Comparison of ENCODE assay signal across 16 cellular contexts in the genomic region with DNA sequence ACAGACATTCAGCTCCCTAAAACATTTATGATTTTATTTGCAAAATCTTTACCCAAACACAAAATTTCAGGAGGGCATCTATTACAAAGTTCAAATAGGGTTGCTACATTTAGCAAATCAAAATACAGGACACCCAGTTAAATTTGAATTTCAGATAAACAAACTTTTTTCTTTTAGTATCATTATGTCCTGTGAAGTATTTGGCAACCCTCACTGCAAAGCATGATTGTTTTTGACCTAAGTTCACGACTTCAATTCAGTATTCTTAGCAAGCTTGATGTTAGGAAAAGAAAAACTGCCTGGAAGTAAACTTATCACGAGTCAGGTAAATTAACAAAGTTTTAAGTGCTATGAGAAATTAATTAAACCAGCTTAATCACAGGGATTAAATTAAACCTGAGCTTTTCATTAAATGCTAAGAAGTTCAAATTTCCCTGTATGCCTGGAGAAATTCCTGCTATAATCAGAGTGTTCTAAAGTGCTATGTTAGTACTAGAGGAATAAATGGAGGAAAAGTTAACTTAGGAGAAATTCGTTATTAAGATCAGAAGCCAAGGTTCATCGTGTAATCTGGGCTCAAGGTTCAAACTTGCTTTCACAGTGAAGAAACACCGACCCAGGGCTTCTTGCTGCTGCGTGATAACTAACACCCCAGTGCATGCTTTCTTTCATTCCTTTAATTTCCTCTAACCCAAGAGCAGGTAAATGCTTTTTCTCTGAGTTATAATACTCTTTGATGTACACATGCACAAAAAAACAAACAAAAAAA.
DNase-seq lines count a peak whose midpoint lies in the region; ATAC-seq, FAIRE-seq and TF ChIP-seq lines count a peak whose summit lies in the region.
"Had no signal": no experiment of that assay in that cellular context is flagged by ENCODE, and none has a peak within 500 bp of the region (broad histone marks: within the 10 kb centered on the region; RNA-seq: fewer than 3 reads in every experiment).

No MANE protein-coding gene starts in this region.

- peak overlapping the region; percentile 53; the same call in 1 of the 2 replicates for H3K4me2 ChIP-seq in HepG2 (ENCODE audit: low read depth, low read length)

- DNase-seq in choroid plexus epithelial cell (ENCODE audit: low read depth) (peak; percentile 44), HepG2 (ENCODE audit: low spot score) (no peak), small intestine (peak; percentile 88), Ammon's horn (ENCODE audit: low spot score) (no peak), medulla oblongata (ENCODE audit: extremely low spot score) (no peak)
- DNase-seq in CD4-positive, alpha-beta T cell: no peak
- DNase-seq: BE2C; C1 segment of cervical spinal cord; CD4-positive, CD25-positive, alpha-beta regulatory T cell; DMS153; DMS79; GDM1; H9 had no signal

- TF ChIP-seq EP300 in HepG2 (IDR thresholded peaks at IDR 0.05; ENCODE audit: low read depth in 2 of 2, low read length in 2 of 2): no peak
- no peak for TF ChIP-seq EP300 in HepG2 (CRISPR knock-in tag; IDR thresholded peaks at IDR 0.05; ENCODE audit: borderline replicate concordance)

- TF ChIP-seq CTCF in choroid plexus epithelial cell (conservative IDR thresholded peaks at IDR 0.05; ENCODE audit: low read depth, low read length) (no peak), HepG2 (CRISPR knock-in tag; IDR thresholded peaks at IDR 0.05) (no peak)
- TF ChIP-seq CTCF in CD4-positive, alpha-beta T cell (IDR thresholded peaks at IDR 0.05): no peak

- in situ Hi-C loops in HepG2 (cut with HindIII; ENCODE audit: extremely low pct_ligation_motif_present, low pct_unique_long_range_greater_than_20kb): no loop called here

- no peaks in the 10 kb centered on the region for H3K27me3 Mint-ChIP-seq in CD4-positive, alpha-beta T cell

- intact Hi-C loops in HepG2 (cut with micrococcal nuclease; ENCODE audit: unreplicated experiment): no loop called here
- intact Hi-C loops in CD4-positive, alpha-beta T cell (cut with DNase I, micrococcal nuclease): no loop called here

- H3K79me2 ChIP-seq in HepG2 (ENCODE audit: insufficient read depth, low read length): no peaks in the 10 kb centered on the region

- peaks cover 36% of the 10 kb centered on the region for H3K4me1 Mint-ChIP-seq in CD4-positive, alpha-beta T cell (ENCODE audit: low read depth)
- H3K4me1 Mint-ChIP-seq: H9 had no signal

- H3K36me3 ChIP-seq in HepG2 (replicated peaks in 1 of 2; ENCODE audit: control insufficient read depth in 1 of 2, insufficient read depth in 2 of 2, low read length in 2 of 2) (no peaks in the 10 kb centered on the region), small intestine (ENCODE audit: control insufficient read depth in 2 of 2, insufficient read depth in 2 of 2, low read length in 2 of 2) (no peaks in the 10 kb centered on the region)
- H3K36me3 ChIP-seq: BE2C had no signal

- no peak overlapping the region for H2AFZ ChIP-seq in HepG2 (ENCODE audit: low read length)

- no peaks in the 10 kb centered on the region for H4K20me1 ChIP-seq in HepG2 (ENCODE audit: insufficient read depth, low read length)

- no peak for TF ChIP-seq RAD21 in HepG2 (CRISPR knock-in tag; IDR thresholded peaks at IDR 0.05)

- H3K9ac ChIP-seq in HepG2 (ENCODE audit: insufficient read depth, low read depth, low read length): no peak overlapping the region

- TF ChIP-seq POLR2A in HepG2 (IDR thresholded peaks at IDR 0.05; ENCODE audit: insufficient read depth in 1 of 2, low read depth in 2 of 2, low read length in 2 of 2): no peak

- H3K27ac ChIP-seq in HepG2 (ENCODE audit: extremely low read length, insufficient read depth, low read length) (no peak overlapping the region), small intestine (ENCODE audit: low read depth in 1 of 2, low read length in 1 of 2) (no peak overlapping the region)
- H3K27ac ChIP-seq in CD4-positive, alpha-beta T cell (ENCODE audit: low read depth, low read length): no peak overlapping the region

- no peak overlapping the region for H3K27ac Mint-ChIP-seq in CD4-positive, alpha-beta T cell
- H3K27ac Mint-ChIP-seq: CD4-positive, CD25-positive, alpha-beta regulatory T cell; H9 had no signal

- H3K9me3 Mint-ChIP-seq in CD4-positive, alpha-beta T cell: no peaks in the 10 kb centered on the region
- H3K9me3 Mint-ChIP-seq: H9 had no signal

- no TSS peak for BruUV-seq in HepG2 (replicated peaks; lab: Mats Ljungman, UMichigan)

- H3K4me1 ChIP-seq in HepG2 (ENCODE audit: insufficient read depth, low read length) (peaks cover 44% of the 10 kb centered on the region), small intestine (ENCODE audit: control insufficient read depth in 2 of 2, insufficient read depth in 1 of 2, low read depth in 1 of 2, low read length in 1 of 2) (peaks cover 0 to 4% of the 10 kb centered on the region in 2 donors)
- H3K4me1 ChIP-seq: BE2C had no signal

- CTCF ChIA-PET in HepG2 (lab: Yijun Ruan, JAX; ENCODE audit: low intra/inter-chr PET ratio, low total read pairs): interaction anchor here (0.6 kb wide), 1 partner anchor 409 kb away, joined by 3 read pairs; no protein-coding TSS in a partner anchor
- CTCF ChIA-PET in CD4-positive, alpha-beta T cell (lab: Charles Lee): interaction anchor here (1.2 kb wide), 1 partner anchor 118 kb away, joined by 3 read pairs; no protein-coding TSS in a partner anchor

- no peak overlapping the region for H3K4me3 Mint-ChIP-seq in CD4-positive, alpha-beta T cell
- H3K4me3 Mint-ChIP-seq: CD4-positive, CD25-positive, alpha-beta regulatory T cell; H9 had no signal

- no peaks in the 10 kb centered on the region for H3K36me3 Mint-ChIP-seq in CD4-positive, alpha-beta T cell (ENCODE audit: low read depth)

- POLR2A ChIA-PET in HepG2 (lab: Yijun Ruan, JAX): no interaction called here
- POLR2A ChIA-PET in CD4-positive, alpha-beta T cell (lab: Charles Lee): no interaction called here

- FAIRE-seq in islet of Langerhans (lab: Jason Lieb, UNC): peak; percentile 76
- peak; percentile 75 for FAIRE-seq in HepG2 (lab: Jason Lieb, UNC)
- FAIRE-seq in small intestine (lab: Jason Lieb, UNC): no peak
- FAIRE-seq: H1 had no signal

- 5% methylated on average over 6 of the region's 6 CpGs for WGBS in HepG2 (ENCODE audit: low lambda C conversion rate)
- WGBS in small intestine, 3 donors: 14 to 50% (median 39%) methylated on average over 6 of the region's 6 CpGs

- no peaks in the 10 kb centered on the region for H3K27me3 ChIP-seq in HepG2 (ENCODE audit: control insufficient read depth in 1 of 2, insufficient read depth in 2 of 2, low read length in 2 of 2)
- no peaks in the 10 kb centered on the region for H3K27me3 ChIP-seq in small intestine (ENCODE audit: control insufficient read depth in 2 of 2, insufficient read depth in 2 of 2, low read length in 2 of 2)
- no peaks in the 10 kb centered on the region for H3K27me3 ChIP-seq in CD4-positive, alpha-beta T cell (ENCODE audit: control insufficient read depth, insufficient read depth, low read length)
- H3K27me3 ChIP-seq: BE2C had no signal

- H3K4me3 ChIP-seq in choroid plexus epithelial cell (ENCODE audit: low read depth, low read length) (no peak overlapping the region), HepG2 (replicated peaks in 1 of 3; ENCODE audit: insufficient read depth in 1 of 3, low read depth in 2 of 3, low read length in 3 of 3) (no peak overlapping the region), small intestine (ENCODE audit: low read depth in 1 of 2, low read length in 2 of 2) (no peak overlapping the region)

- H3K9me3 ChIP-seq in HepG2 (ENCODE audit: low read length): no peaks in the 10 kb centered on the region
- H3K9me3 ChIP-seq in small intestine (ENCODE audit: control insufficient read depth, low read depth): no peaks in the 10 kb centered on the region
- H3K9me3 ChIP-seq in CD4-positive, alpha-beta T cell (ENCODE audit: control insufficient read depth, low read length): no peaks in the 10 kb centered on the region
- H3K9me3 ChIP-seq: BE2C had no signal

- no peak for ATAC-seq in HepG2
- ATAC-seq in CD4-positive, alpha-beta T cell (ENCODE audit: poor library complexity): no peak
- no peak for ATAC-seq in GM19035 (IDR thresholded peaks at IDR 0.05; ENCODE audit: unreplicated experiment)

TF ChIP-seq in HepG2, 621 proteins besides CTCF, POLR2A, EP300 and RAD21 (continues in another document):
- TF ChIP-seq SIX4 (CRISPR knock-in tag; IDR thresholded peaks at IDR 0.05): no peak
- TF ChIP-seq, protein P1, sequence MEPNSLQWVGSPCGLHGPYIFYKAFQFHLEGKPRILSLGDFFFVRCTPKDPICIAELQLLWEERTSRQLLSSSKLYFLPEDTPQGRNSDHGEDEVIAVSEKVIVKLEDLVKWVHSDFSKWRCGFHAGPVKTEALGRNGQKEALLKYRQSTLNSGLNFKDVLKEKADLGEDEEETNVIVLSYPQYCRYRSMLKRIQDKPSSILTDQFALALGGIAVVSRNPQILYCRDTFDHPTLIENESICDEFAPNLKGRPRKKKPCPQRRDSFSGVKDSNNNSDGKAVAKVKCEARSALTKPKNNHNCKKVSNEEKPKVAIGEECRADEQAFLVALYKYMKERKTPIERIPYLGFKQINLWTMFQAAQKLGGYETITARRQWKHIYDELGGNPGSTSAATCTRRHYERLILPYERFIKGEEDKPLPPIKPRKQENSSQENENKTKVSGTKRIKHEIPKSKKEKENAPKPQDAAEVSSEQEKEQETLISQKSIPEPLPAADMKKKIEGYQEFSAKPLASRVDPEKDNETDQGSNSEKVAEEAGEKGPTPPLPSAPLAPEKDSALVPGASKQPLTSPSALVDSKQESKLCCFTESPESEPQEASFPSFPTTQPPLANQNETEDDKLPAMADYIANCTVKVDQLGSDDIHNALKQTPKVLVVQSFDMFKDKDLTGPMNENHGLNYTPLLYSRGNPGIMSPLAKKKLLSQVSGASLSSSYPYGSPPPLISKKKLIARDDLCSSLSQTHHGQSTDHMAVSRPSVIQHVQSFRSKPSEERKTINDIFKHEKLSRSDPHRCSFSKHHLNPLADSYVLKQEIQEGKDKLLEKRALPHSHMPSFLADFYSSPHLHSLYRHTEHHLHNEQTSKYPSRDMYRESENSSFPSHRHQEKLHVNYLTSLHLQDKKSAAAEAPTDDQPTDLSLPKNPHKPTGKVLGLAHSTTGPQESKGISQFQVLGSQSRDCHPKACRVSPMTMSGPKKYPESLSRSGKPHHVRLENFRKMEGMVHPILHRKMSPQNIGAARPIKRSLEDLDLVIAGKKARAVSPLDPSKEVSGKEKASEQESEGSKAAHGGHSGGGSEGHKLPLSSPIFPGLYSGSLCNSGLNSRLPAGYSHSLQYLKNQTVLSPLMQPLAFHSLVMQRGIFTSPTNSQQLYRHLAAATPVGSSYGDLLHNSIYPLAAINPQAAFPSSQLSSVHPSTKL (CRISPR knock-in tag; IDR thresholded peaks at IDR 0.05): 0 out of 2 replicates have a peak, but pooled peaks have one; percentile 33
- TF ChIP-seq, protein P2, sequence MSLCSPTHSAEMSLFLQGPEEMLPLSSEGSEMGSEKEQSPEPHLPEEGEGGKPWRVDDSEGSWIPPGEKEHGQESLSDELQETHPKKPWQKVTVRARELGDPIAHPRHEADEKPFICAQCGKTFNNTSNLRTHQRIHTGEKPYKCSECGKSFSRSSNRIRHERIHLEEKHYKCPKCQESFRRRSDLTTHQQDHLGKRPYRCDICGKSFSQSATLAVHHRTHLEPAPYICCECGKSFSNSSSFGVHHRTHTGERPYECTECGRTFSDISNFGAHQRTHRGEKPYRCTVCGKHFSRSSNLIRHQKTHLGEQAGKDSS (CRISPR knock-in tag; IDR thresholded peaks at IDR 0.05; ENCODE audit: borderline replicate concordance, low read depth): no peak

Comparison
In these comparisons a context has a peak if more than half of its experiments do, and no peak if none do; other contexts are left out.
1. DNase-seq: peak in choroid plexus epithelial cell (single experiment) and small intestine (single experiment); none in HepG2 (single experiment), CD4-positive, alpha-beta T cell (0 of 10), Ammon's horn (single experiment) and medulla oblongata (single experiment).